Comparison of ENCODE assay signal across 11 cellular contexts in genomic region chr1:167438171-167439138, GRCh38.
DNase-seq lines count a peak whose midpoint lies in the region; ATAC-seq and TF ChIP-seq lines count a peak whose summit lies in the region.
"Had no signal": no experiment of that assay in that cellular context is flagged by ENCODE, and none has a peak within 500 bp of the region (broad histone marks: within the 10 kb centered on the region; RNA-seq: fewer than 3 reads in every experiment).

No MANE protein-coding gene starts in this region.

- no peaks in the 10 kb centered on the region for H3K27me3 Mint-ChIP-seq in activated CD4-positive, alpha-beta T cell treated with anti-CD3 and anti-CD28 coated beads for 36 hours
- H3K27me3 Mint-ChIP-seq in neural progenitor cell (ENCODE audit: insufficient read depth, low read depth) (peaks cover 19% of the 10 kb centered on the region), HFFc6 (ENCODE audit: insufficient read depth) (peaks cover 25% of the 10 kb centered on the region)

- H4K20me1 ChIP-seq in neural progenitor cell (ENCODE audit: low read depth) = no peaks in the 10 kb centered on the region

- intact Hi-C loops in activated CD4-positive, alpha-beta T cell treated with anti-CD3 and anti-CD28 coated beads for 36 hours (cut with DNase I, micrococcal nuclease) = loop anchor here in 1 of 2 experiments (10.0 kb wide), 1 partner anchor 374 kb away; no protein-coding TSS in a partner anchor
- intact Hi-C loops in dorsolateral prefrontal cortex (cut with DNase I) = no loop called here

- H3K4me3 ChIP-seq in Peyer's patch (no peak overlapping the region), dorsolateral prefrontal cortex (peak overlapping the region in 30 of 59 donors; percentile 45 to 81 (median 62)), neural progenitor cell (peak overlapping the region; percentile 40)

- peak overlapping the region; percentile 83 for H2AFZ ChIP-seq in neural progenitor cell (replicated peaks)

- ATAC-seq in activated CD4-positive, alpha-beta T cell treated with anti-CD3 and anti-CD28 coated beads for 36 hours = no peak
- ATAC-seq in GM18498 (IDR thresholded peaks at IDR 0.05; ENCODE audit: unreplicated experiment) = no peak

- H3K4me1 ChIP-seq in Peyer's patch = peaks cover 0 to 6% (median 3%) of the 10 kb centered on the region in 4 donors
- no peaks in the 10 kb centered on the region for H3K4me1 ChIP-seq in neural progenitor cell
- H3K4me1 ChIP-seq: uterus had no signal

- TF ChIP-seq POLR2A in Peyer's patch (IDR thresholded peaks at IDR 0.05) = no peak

- H3K79me2 ChIP-seq in neural progenitor cell (ENCODE audit: low read depth) = no peaks in the 10 kb centered on the region

- no peak for DNase-seq in activated CD4-positive, alpha-beta T cell treated with anti-CD3 and anti-CD28 coated beads for 36 hours
- DNase-seq in activated CD4-positive, alpha-beta T cell treated with anti-CD3 and anti-CD28 coated beads, Interleukin-2, amount 50 U/mL, for 4 hours = no peak
- peak in 2 of 3 donors; percentile 31 to 65 for DNase-seq in Peyer's patch
- no peak for DNase-seq in dorsolateral prefrontal cortex
- DNase-seq in neural progenitor cell (ENCODE audit: low spot score) = no peak
- no peak for DNase-seq in HFFc6
- DNase-seq in globus pallidus (ENCODE audit: low spot score) = no peak
- DNase-seq: activated CD4-positive, CD25-positive, alpha-beta regulatory T cell treated with anti-CD3 and anti-CD28 coated beads, Interleukin-2, amount 50 U/mL, for 72 hours had no signal

- H3K27ac ChIP-seq in Peyer's patch = no peak overlapping the region
- no peak overlapping the region for H3K27ac ChIP-seq in dorsolateral prefrontal cortex
- H3K27ac ChIP-seq in neural progenitor cell = no peak overlapping the region
- H3K27ac ChIP-seq: neutrophil, uterus had no signal

- CTCF ChIA-PET in activated CD4-positive, alpha-beta T cell treated with anti-CD3 and anti-CD28 coated beads for 36 hours (lab: Charles Lee) = interaction anchor here (0.7 to 3.5 kb wide), 13 partner anchors 10 to 528 kb away, joined by 3 to 17 read pairs (median 3); partner anchors contain the start of gene CD247

- no peaks in the 10 kb centered on the region for H3K27me3 ChIP-seq in Peyer's patch
- H3K27me3 ChIP-seq in dorsolateral prefrontal cortex = peaks cover 0 to 2% (median 0%) of the 10 kb centered on the region in 45 donors
- peaks cover 32% of the 10 kb centered on the region for H3K27me3 ChIP-seq in neural progenitor cell
- H3K27me3 ChIP-seq: uterus had no signal

- H3K9me3 Mint-ChIP-seq in activated CD4-positive, alpha-beta T cell treated with anti-CD3 and anti-CD28 coated beads for 36 hours (ENCODE audit: low read depth) = no peaks in the 10 kb centered on the region
- H3K9me3 Mint-ChIP-seq in neural progenitor cell (peaks cover 20% of the 10 kb centered on the region), HFFc6 (no peaks in the 10 kb centered on the region; the same call in 1 of the 2 replicates)

- peaks cover 70% of the 10 kb centered on the region for H3K36me3 Mint-ChIP-seq in activated CD4-positive, alpha-beta T cell treated with anti-CD3 and anti-CD28 coated beads for 36 hours (ENCODE audit: low read depth)
- H3K36me3 Mint-ChIP-seq in neural progenitor cell (peaks cover 5% of the 10 kb centered on the region), HFFc6 (ENCODE audit: low read depth) (no peaks in the 10 kb centered on the region)

- H3K9ac ChIP-seq in neural progenitor cell = no peak overlapping the region

- no peak for TF ChIP-seq CTCF in Peyer's patch (IDR thresholded peaks at IDR 0.05)
- no peak for TF ChIP-seq CTCF in dorsolateral prefrontal cortex (IDR thresholded peaks at IDR 0.05 in 54 of 56, conservative IDR thresholded peaks at IDR 0.05 in 2 of 56; ENCODE audit: low read depth in 1 of 56, partially characterized antibody in 56 of 56)
- no peak for TF ChIP-seq CTCF in neural progenitor cell (IDR thresholded peaks at IDR 0.05)
- no peak for TF ChIP-seq CTCF in HFFc6 (IDR thresholded peaks at IDR 0.05)

- POLR2A ChIA-PET in activated CD4-positive, alpha-beta T cell treated with anti-CD3 and anti-CD28 coated beads for 36 hours (lab: Charles Lee) = interaction anchor here (0.6 to 0.9 kb wide), 2 partner anchors 16 to 79 kb away, joined by 3 to 4 read pairs; no protein-coding TSS in a partner anchor

- no peaks in the 10 kb centered on the region for H3K36me3 ChIP-seq in Peyer's patch
- no peaks in the 10 kb centered on the region for H3K36me3 ChIP-seq in neural progenitor cell
- H3K36me3 ChIP-seq: neutrophil, uterus had no signal

- H3K9me3 ChIP-seq in Peyer's patch = no peaks in the 10 kb centered on the region
- H3K9me3 ChIP-seq in neural progenitor cell (ENCODE audit: low read depth) = no peaks in the 10 kb centered on the region
- H3K9me3 ChIP-seq: neutrophil, uterus had no signal

- peak overlapping the region; percentile 80 for H3K4me2 ChIP-seq in neural progenitor cell

- peaks cover 82% of the 10 kb centered on the region for H3K4me1 Mint-ChIP-seq in activated CD4-positive, alpha-beta T cell treated with anti-CD3 and anti-CD28 coated beads for 36 hours
- H3K4me1 Mint-ChIP-seq in neural progenitor cell (peaks cover 29% of the 10 kb centered on the region), HFFc6 (ENCODE audit: low read depth) (0 out of 2 replicates have a peak, but pooled peaks cover 8% of the 10 kb centered on the region)

- no peak overlapping the region for H3K4me3 Mint-ChIP-seq in activated CD4-positive, alpha-beta T cell treated with anti-CD3 and anti-CD28 coated beads for 36 hours
- peak overlapping the region; percentile 38 for H3K4me3 Mint-ChIP-seq in neural progenitor cell
- H3K4me3 Mint-ChIP-seq in HFFc6 = no peak overlapping the region

- H3K27ac Mint-ChIP-seq in activated CD4-positive, alpha-beta T cell treated with anti-CD3 and anti-CD28 coated beads for 36 hours = peak overlapping the region; percentile 45
- H3K27ac Mint-ChIP-seq in neural progenitor cell = no peak overlapping the region
- no peak overlapping the region for H3K27ac Mint-ChIP-seq in HFFc6

- H3F3A ChIP-seq in neural progenitor cell (ENCODE audit: low read depth) = no peaks in the 10 kb centered on the region

Comparison
In these comparisons a context has a peak if more than half of its experiments do, and no peak if none do; other contexts are left out.
1. DNase-seq: peak in Peyer's patch (2 of 3); none in activated CD4-positive, alpha-beta T cell treated with anti-CD3 and anti-CD28 coated beads for 36 hours (single experiment), activated CD4-positive, alpha-beta T cell treated with anti-CD3 and anti-CD28 coated beads, Interleukin-2, amount 50 U/mL, for 4 hours (0 of 2), dorsolateral prefrontal cortex (0 of 10), neural progenitor cell (single experiment), HFFc6 (single experiment) and globus pallidus (single experiment).
2. H3K4me3 ChIP-seq: peak in dorsolateral prefrontal cortex (30 of 59) and neural progenitor cell (single experiment); none in Peyer's patch (0 of 4).